Comparison of ENCODE assay signal across 10 cellular contexts in the genomic region with DNA sequence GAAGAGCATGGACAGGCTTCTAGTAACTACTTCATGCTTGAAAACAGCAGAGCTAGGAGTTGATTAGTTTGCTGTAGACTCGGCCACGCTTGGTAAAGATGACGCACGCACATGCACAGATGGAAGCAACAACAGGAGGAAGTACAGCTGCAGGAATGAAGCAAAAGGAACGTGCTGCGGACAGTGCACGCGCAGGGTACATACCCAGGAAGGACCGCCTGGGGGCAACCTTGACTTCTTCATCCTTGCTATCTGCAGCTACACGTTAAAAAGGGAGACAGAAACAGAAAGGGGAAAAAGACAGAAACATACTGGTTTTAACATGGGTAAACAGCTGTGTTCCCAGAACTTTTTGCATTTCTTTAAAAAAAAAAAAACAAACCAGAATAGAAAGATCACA. TPM values are rescaled to one million over a fixed set of nuclear protein-coding genes. Genes with fewer than 3 reads are reported as not detected.
DNase-seq lines count a peak whose midpoint lies in the region; TF ChIP-seq lines count a peak whose summit lies in the region.
"Had no signal": no experiment of that assay in that cellular context is flagged by ENCODE, and none has a peak within 500 bp of the region (broad histone marks: within the 10 kb centered on the region; RNA-seq: fewer than 3 reads in every experiment).

No MANE protein-coding gene starts in this region.

- intact Hi-C loops in transverse colon (cut with DNase I; ENCODE audit: low total_unique reads), result no loop called here

- TF ChIP-seq CTCF in astrocyte of the spinal cord (IDR thresholded peaks at IDR 0.05; ENCODE audit: low read depth, low read length) (peak; percentile 33), transverse colon (IDR thresholded peaks at IDR 0.05) (peak in 4 of 5 experiments; percentile 22 to 45 (median 26))

- no peaks in the 10 kb centered on the region for H3K27me3 ChIP-seq in transverse colon

- H3K27ac ChIP-seq in transverse colon, result peak overlapping the region; percentile 59 to 84 (median 72)

- no peak for TF ChIP-seq EP300 in transverse colon (IDR thresholded peaks at IDR 0.05; ENCODE audit: low read depth)

- H3K4me3 ChIP-seq in astrocyte of the spinal cord (ENCODE audit: low read depth, low read length) (no peak overlapping the region), transverse colon (no peak overlapping the region)

- peaks cover 34 to 39% of the 10 kb centered on the region in 2 donors for H3K9me3 ChIP-seq in transverse colon

- H3K4me1 ChIP-seq in transverse colon, result peaks cover 0 to 54% (median 33%) of the 10 kb centered on the region in 4 donors

- in situ Hi-C loops in astrocyte of the spinal cord (cut with HindIII; ENCODE audit: low sequenced_read_pairs), result no loop called here
- in situ Hi-C loops in transverse colon (cut with MboI; ENCODE audit: low pct_ligation_motif_present in 1 of 4, low pct_unique_long_range_greater_than_20kb in 1 of 4, low sequenced_read_pairs in 3 of 4), result no loop called here

- no peak for TF ChIP-seq POLR2A in transverse colon (IDR thresholded peaks at IDR 0.05)

- DNase-seq in HuH-7 (ENCODE audit: low spot score) (peak; percentile 55), astrocyte of the spinal cord (ENCODE audit: low read depth, low spot score) (peak; percentile 46), iPS-NIHi11 (ENCODE audit: low spot score) (peak; percentile 3), transverse colon (peak; percentile 71), NCI-H510A treated with DMSO at 0.1 percent for 48 hours (lab: John Stamatoyannopoulos, UW) (no peak), DMS114 treated with DMSO at 0.1 percent for 48 hours (lab: John Stamatoyannopoulos, UW; ENCODE audit: unreplicated experiment) (no peak), RKO (ENCODE audit: low spot score) (no peak)
- DNase-seq: activated CD4-positive, alpha-beta T cell treated with anti-CD3 and anti-CD28 coated beads, Interleukin-2, amount 10 ng/mL, durations not matched to agents 7 days and 5 days; activated naive CD4-positive, alpha-beta T cell treated with anti-CD3 and anti-CD28 coated beads, Interleukin-2, amount 50 U/mL, for 16 hours; NCI-H446 had no signal

- peaks cover 0 to 35% (median 14%) of the 10 kb centered on the region in 4 donors for H3K36me3 ChIP-seq in transverse colon

- WGBS in transverse colon (ENCODE audit: low coverage in 1 of 2), 2 donors, result 80% methylated on average over 10 of the region's 10 CpGs; no CpG with 5 or more reads in 1 of the 2 donors

RNA-seq across cellular contexts. Expression of a gene that starts 17.7 kb away (rescaled TPM):
- total RNA-seq in transverse colon, result 100 to 1,000 TPM in 2 of 4 donors, 10 to 100 TPM in 2; 56.5 to 183 (median 92.9) TPM

RNA-seq across cellular contexts. Expression of a gene that starts 30.7 kb away (rescaled TPM):
- total RNA-seq in transverse colon, result 100 to 1,000 TPM in 2 of 4 donors, 10 to 100 TPM in 2; 48.4 to 211 (median 109) TPM

RNA-seq across cellular contexts. Expression of a gene that starts 54.6 kb away (rescaled TPM):
- total RNA-seq in transverse colon, result 10 to 100 TPM in 3 of 4 donors, 1 to 10 TPM in 1; 4.1 to 36.8 (median 31.0) TPM

Comparison
In these comparisons a context has a peak if more than half of its experiments do, and no peak if none do; other contexts are left out.
1. DNase-seq: peak in HuH-7 (single experiment), astrocyte of the spinal cord (single experiment), iPS-NIHi11 (single experiment) and transverse colon (single experiment); none in NCI-H510A treated with DMSO at 0.1 percent for 48 hours (single experiment), DMS114 treated with DMSO at 0.1 percent for 48 hours (single experiment) and RKO (single experiment).